In the genomic region with DNA sequence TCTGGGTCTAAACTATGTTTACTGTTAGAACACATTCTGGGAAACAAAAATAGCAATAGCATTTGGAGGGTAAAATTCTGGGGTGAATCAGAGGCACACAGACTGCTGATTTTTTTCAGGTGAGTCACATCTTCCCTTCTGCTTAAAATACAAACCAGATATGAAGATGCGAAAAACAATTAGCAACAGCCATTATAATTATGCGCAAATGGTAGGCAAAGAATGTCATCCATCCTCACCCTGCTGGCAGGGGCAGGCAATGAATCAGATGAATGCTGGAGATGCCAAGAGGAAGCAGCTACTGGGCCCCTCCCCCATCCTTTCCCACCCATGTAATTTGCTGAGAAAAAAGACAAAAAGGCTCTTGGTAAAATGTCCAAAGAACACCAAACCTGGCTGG, we compare ENCODE assay signal across 11 cellular contexts.
DNase-seq lines count a peak whose midpoint lies in the region; ATAC-seq and TF ChIP-seq lines count a peak whose summit lies in the region.
"Had no signal": no experiment of that assay in that cellular context is flagged by ENCODE, and none has a peak within 500 bp of the region (broad histone marks: within the 10 kb centered on the region; RNA-seq: fewer than 3 reads in every experiment).

No MANE protein-coding gene starts in this region.

- peaks cover 4% of the 10 kb centered on the region for H3K4me1 Mint-ChIP-seq in endodermal cell
- H3K4me1 Mint-ChIP-seq in nephron progenitor cell: no peaks in the 10 kb centered on the region

- ATAC-seq in GM21723 (IDR thresholded peaks at IDR 0.05; ENCODE audit: unreplicated experiment) (no peak), HG03045 (IDR thresholded peaks at IDR 0.05; ENCODE audit: unreplicated experiment) (no peak)

- DNase-seq in ELR (ENCODE audit: low read depth) (peak; percentile 74), NCI-H226 (peak; percentile 7), endodermal cell (peak; percentile 62), nephron progenitor cell (peak; percentile 3), HUDEP-2 (lab: John Stamatoyannopoulos, UW; ENCODE audit: unreplicated experiment in 76 of 76) (no peak), GM13977 (ENCODE audit: low spot score) (no peak)
- DNase-seq: DMS 273 treated with DMSO at 0.1 percent for 48 hours, ovary, SJCRH30 had no signal

- H3K27me3 ChIP-seq in endodermal cell (ENCODE audit: control insufficient read depth, insufficient read depth, low read length, poor library complexity, severe bottlenecking): no peaks in the 10 kb centered on the region
- H3K27me3 ChIP-seq: ovary, SJCRH30 had no signal

- in situ Hi-C loops in GM13977 (cut with MboI; ENCODE audit: low pct_unique_long_range_greater_than_20kb, low sequenced_read_pairs, unreplicated experiment): no loop called here

- H3K9ac ChIP-seq in endodermal cell (ENCODE audit: extremely low read depth, low read length, poor library complexity, severe bottlenecking): no peak overlapping the region

- no peak overlapping the region for H3K27ac ChIP-seq in endodermal cell (ENCODE audit: low read depth, low read length)
- H3K27ac ChIP-seq: ovary, SJCRH30 had no signal

- H3K36me3 ChIP-seq in endodermal cell (ENCODE audit: control insufficient read depth, insufficient read depth, low read length): no peaks in the 10 kb centered on the region
- H3K36me3 ChIP-seq: ovary, SJCRH30 had no signal

- H3K4me1 ChIP-seq in endodermal cell (ENCODE audit: control insufficient read depth, insufficient read depth, low read length): no peaks in the 10 kb centered on the region

- H3K4me3 ChIP-seq in endodermal cell (ENCODE audit: low read length): no peak overlapping the region
- H3K4me3 ChIP-seq: ovary, SJCRH30 had no signal

- H3K27ac Mint-ChIP-seq in endodermal cell (no peak overlapping the region), nephron progenitor cell (no peak overlapping the region)

- WGBS in endodermal cell (ENCODE audit: insufficient coverage in 1 of 2, insufficient read length in 1 of 2), 2 experiments: 89 to 100% methylated on average over 1 to 2 of the region's 2 CpGs

- TF ChIP-seq CTCF in endodermal cell (conservative IDR thresholded peaks at IDR 0.05): peak; percentile 38
- no peak for TF ChIP-seq CTCF in nephron progenitor cell (IDR thresholded peaks at IDR 0.05)
- no peak for TF ChIP-seq CTCF in GM13977 (IDR thresholded peaks at IDR 0.05; ENCODE audit: extremely low read depth, insufficient read depth, missing control alignments)

- H3K9me3 Mint-ChIP-seq in endodermal cell (no peaks in the 10 kb centered on the region), nephron progenitor cell (no peaks in the 10 kb centered on the region)

- H3K4me3 Mint-ChIP-seq in endodermal cell: no peak overlapping the region
- no peak overlapping the region for H3K4me3 Mint-ChIP-seq in nephron progenitor cell

- no peaks in the 10 kb centered on the region for H3K27me3 Mint-ChIP-seq in endodermal cell (ENCODE audit: insufficient read depth)
- H3K27me3 Mint-ChIP-seq in nephron progenitor cell (ENCODE audit: low read depth, poor library complexity): peaks cover 8% of the 10 kb centered on the region

- H3K36me3 Mint-ChIP-seq in endodermal cell (ENCODE audit: low read depth) (no peaks in the 10 kb centered on the region), nephron progenitor cell (ENCODE audit: low read depth) (no peaks in the 10 kb centered on the region)

- no peaks in the 10 kb centered on the region for H3K9me3 ChIP-seq in endodermal cell (ENCODE audit: control insufficient read depth, low read length)
- H3K9me3 ChIP-seq: ovary, SJCRH30 had no signal

Comparison
In these comparisons a context has a peak if more than half of its experiments do, and no peak if none do; other contexts are left out.
1. DNase-seq: peak in ELR (single experiment), NCI-H226 (single experiment), endodermal cell (single experiment) and nephron progenitor cell (single experiment); none in HUDEP-2 (0 of 76) and GM13977 (single experiment).